ENCODE assay signal across 27 cellular contexts in the genomic region with DNA sequence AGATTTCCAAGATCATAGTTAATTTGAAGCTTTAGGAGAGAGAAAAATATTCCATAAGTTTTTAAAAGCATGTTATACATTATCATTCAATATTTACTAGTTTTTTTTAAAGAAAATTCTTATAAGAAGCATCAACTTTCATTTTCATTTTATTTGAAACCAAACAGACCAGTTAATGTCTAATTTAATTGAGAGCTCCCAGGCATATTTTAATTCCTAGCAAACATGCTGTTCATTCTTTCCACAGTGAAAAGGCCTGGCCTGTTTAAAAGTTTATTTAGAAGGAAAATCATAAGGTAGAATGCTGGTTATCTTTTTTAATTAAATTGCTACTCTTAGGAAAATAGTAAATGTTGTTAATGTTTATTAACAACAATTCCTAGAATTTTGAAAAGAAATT.
"Had no signal": no experiment of that assay in that cellular context is flagged by ENCODE, and none has a peak within 500 bp of the region (broad histone marks: within the 10 kb centered on the region; RNA-seq: fewer than 3 reads in every experiment).

No MANE protein-coding gene starts in this region.

- H3K4me1 Mint-ChIP-seq: activated B cell treated with CpG ODN at 0.5 μM for 24 hours; immature natural killer cell; naive thymus-derived CD8-positive, alpha-beta T cell had no signal

- H3K4me3 Mint-ChIP-seq: activated B cell treated with CpG ODN at 0.5 μM for 24 hours; activated CD8-positive, alpha-beta T cell treated with anti-CD3 and anti-CD28 coated beads for 36 hours; activated naive CD8-positive, alpha-beta T cell; activated T-cell treated with anti-CD3 and anti-CD28 coated beads, Interleukin-2, amount 50 U/mL, for 72 hours; effector memory CD8-positive, alpha-beta T cell; immature natural killer cell; naive thymus-derived CD8-positive, alpha-beta T cell; neural crest cell; stimulated activated naive CD8-positive, alpha-beta T cell treated with anti-CD3 and anti-CD28 coated beads, Interleukin-15, Interleukin-2, amounts not matched to agents 100 ng/mL and 50 ng/mL, for 24 hours; T-helper 2 cell treated with Interferon-gamma antibody and Interleukin-4, amounts not matched to agents 5 μg/mL and 100 μg/mL, for 36 hours had no signal

- H3K79me2 ChIP-seq: parathyroid adenoma had no signal

- H3K36me3 ChIP-seq: brain microvascular endothelial cell, heart left ventricle, left lung, lower lobe of right lung, thoracic aorta had no signal

- H3K9ac ChIP-seq: parathyroid adenoma had no signal

- H3K4me1 ChIP-seq: heart left ventricle, left lung, lower lobe of right lung, parathyroid adenoma had no signal

- H3K27ac ChIP-seq: brain microvascular endothelial cell, coronary artery, heart left ventricle, left lung, lower lobe of right lung, parathyroid adenoma, thoracic aorta had no signal

- H3K4me3 ChIP-seq: coronary artery, heart left ventricle, left lung, lower lobe of right lung, thoracic aorta had no signal

- H3K9me3 ChIP-seq: left lung, lower lobe of right lung, thoracic aorta had no signal

- H2AFZ ChIP-seq: parathyroid adenoma had no signal

- ATAC-seq: activated CD8-positive, alpha-beta T cell treated with anti-CD3 and anti-CD28 coated beads for 36 hours; activated T-cell treated with anti-CD3 and anti-CD28 coated beads, Interleukin-2, amount 50 U/mL, for 72 hours; effector memory CD8-positive, alpha-beta T cell; heart left ventricle; left lung; lower lobe of right lung; naive thymus-derived CD8-positive, alpha-beta T cell; right cardiac atrium had no signal

- DNase-seq: activated B cell treated with CpG ODN at 0.5 μM for 24 hours; activated CD4-positive, alpha-beta T cell treated with anti-CD3 and anti-CD28 coated beads, Interleukin-2, amount 50 U/mL, for 1 hour; activated CD8-positive, alpha-beta T cell treated with anti-CD3 and anti-CD28 coated beads for 36 hours; activated naive CD4-positive, alpha-beta T cell treated with Interleukin-2 at 50 U/mL for 16 hours; activated T-cell treated with anti-CD3 and anti-CD28 coated beads, Interleukin-2, amount 50 U/mL, for 72 hours; brain microvascular endothelial cell; effector memory CD8-positive, alpha-beta T cell; heart left ventricle; hypothalamus; immature natural killer cell; kidney glomerular epithelial cell; left lung; lower lobe of right lung; mesenchymal stem cell; naive thymus-derived CD8-positive, alpha-beta T cell; nucleus accumbens; right cardiac atrium; stimulated activated CD4-positive, alpha-beta T cell treated with anti-CD3 and anti-CD28 coated beads, Interleukin-12 subunit alpha, Interleukin-12 subunit beta, amount 100 ng/mL, for 4 hours; stimulated activated CD4-positive, alpha-beta T cell treated with anti-CD3 and anti-CD28 coated beads, Interleukin-4, amount 100 ng/mL, for 1 hour; trophoblast cell had no signal

- H3K27ac Mint-ChIP-seq: activated B cell treated with CpG ODN at 0.5 μM for 24 hours; activated CD8-positive, alpha-beta T cell treated with anti-CD3 and anti-CD28 coated beads for 36 hours; activated naive CD8-positive, alpha-beta T cell; activated T-cell treated with anti-CD3 and anti-CD28 coated beads, Interleukin-2, amount 50 U/mL, for 72 hours; effector memory CD8-positive, alpha-beta T cell; immature natural killer cell; naive thymus-derived CD8-positive, alpha-beta T cell; stimulated activated naive CD8-positive, alpha-beta T cell treated with anti-CD3 and anti-CD28 coated beads, Interleukin-15, Interleukin-2, amounts not matched to agents 100 ng/mL and 50 ng/mL, for 24 hours; T-helper 2 cell treated with Interferon-gamma antibody and Interleukin-4, amounts not matched to agents 5 μg/mL and 100 μg/mL, for 36 hours had no signal

- H3K27me3 ChIP-seq: brain microvascular endothelial cell, heart left ventricle, left lung had no signal

- H3K27me3 Mint-ChIP-seq: activated B cell treated with CpG ODN at 0.5 μM for 24 hours; activated CD8-positive, alpha-beta T cell treated with anti-CD3 and anti-CD28 coated beads for 36 hours; activated naive CD8-positive, alpha-beta T cell; effector memory CD8-positive, alpha-beta T cell; naive thymus-derived CD8-positive, alpha-beta T cell; stimulated activated naive CD8-positive, alpha-beta T cell treated with anti-CD3 and anti-CD28 coated beads, Interleukin-15, Interleukin-2, amounts not matched to agents 100 ng/mL and 50 ng/mL, for 24 hours had no signal

- H3K36me3 Mint-ChIP-seq: activated naive CD8-positive, alpha-beta T cell; immature natural killer cell; naive thymus-derived CD8-positive, alpha-beta T cell had no signal
